ENCODE assay signal across 21 cellular contexts in genomic region chr15:27082526-27082925, GRCh38.
DNase-seq lines count a peak whose midpoint lies in the region; ATAC-seq, FAIRE-seq and TF ChIP-seq lines count a peak whose summit lies in the region.
"Had no signal": no experiment of that assay in that cellular context is flagged by ENCODE, and none has a peak within 500 bp of the region (broad histone marks: within the 10 kb centered on the region; RNA-seq: fewer than 3 reads in every experiment).

No MANE protein-coding gene starts in this region.

- intact Hi-C loops in Right ventricle myocardium superior (cut with DNase I) = no loop called here

- DNase-seq in GM23338 (ENCODE audit: low spot score) = no peak
- peak; percentile 45 for DNase-seq in astrocyte (ENCODE audit: low read depth)
- no peak for DNase-seq in mesothelial cell of epicardium (ENCODE audit: low spot score in 2 of 2, unreplicated experiment in 2 of 2)
- no peak for DNase-seq in HuH-7 (ENCODE audit: low spot score)
- DNase-seq in Right ventricle myocardium superior = no peak
- DNase-seq: BE2C; CD4-positive, alpha-beta memory T cell; DMS153; DND-41; EL had no signal

- H3K4me2 ChIP-seq in BLaER1 (peak overlapping the region; percentile 31), GM23338 (no peak overlapping the region), astrocyte (ENCODE audit: low read length) (no peak overlapping the region)
- H3K4me2 ChIP-seq: KMS-11 had no signal

- FAIRE-seq in astrocyte (lab: Jason Lieb, UNC) = no peak
- FAIRE-seq: G401.6, GM12891, GM18507, HTR-8/SVneo had no signal

- H3K27ac ChIP-seq in BLaER1 (no peak overlapping the region), GM23338 (ENCODE audit: low read depth) (no peak overlapping the region), astrocyte (ENCODE audit: low read depth, low read length) (no peak overlapping the region)
- H3K27ac ChIP-seq: KMS-11 had no signal

- H3K9me3 Mint-ChIP-seq in GM23338 = no peaks in the 10 kb centered on the region; the same call in 2 of the 3 replicates
- no peaks in the 10 kb centered on the region for H3K9me3 Mint-ChIP-seq in astrocyte (ENCODE audit: unreplicated experiment)
- H3K9me3 Mint-ChIP-seq in mesothelial cell of epicardium = peaks cover 4% of the 10 kb centered on the region

- H3K27me3 Mint-ChIP-seq in GM23338 (ENCODE audit: insufficient read depth, low read depth, poor library complexity) = peaks cover 5% of the 10 kb centered on the region
- H3K27me3 Mint-ChIP-seq in astrocyte (ENCODE audit: low read depth, unreplicated experiment) = no peaks in the 10 kb centered on the region
- H3K27me3 Mint-ChIP-seq in mesothelial cell of epicardium (ENCODE audit: low read depth) = no peaks in the 10 kb centered on the region
- H3K27me3 Mint-ChIP-seq: CD4-positive, alpha-beta memory T cell; IgD-negative memory B cell had no signal

- H3K4me1 ChIP-seq in BLaER1 = peaks cover 20% of the 10 kb centered on the region
- 0 out of 2 replicates have a peak, but pooled peaks cover 5% of the 10 kb centered on the region for H3K4me1 ChIP-seq in GM23338 (ENCODE audit: insufficient read depth)
- no peaks in the 10 kb centered on the region for H3K4me1 ChIP-seq in astrocyte (ENCODE audit: insufficient read depth, low read length)
- H3K4me1 ChIP-seq: HAP-1 had no signal

- H3K4me3 Mint-ChIP-seq in GM23338 (no peak overlapping the region), astrocyte (ENCODE audit: unreplicated experiment) (no peak overlapping the region), mesothelial cell of epicardium (no peak overlapping the region)
- H3K4me3 Mint-ChIP-seq: CD14-positive monocyte; CD4-positive, alpha-beta memory T cell; IgD-negative memory B cell had no signal

- H2AFZ ChIP-seq in GM23338 = 0 out of 2 replicates have a peak overlapping the region, but pooled peaks have one; percentile 23
- no peak overlapping the region for H2AFZ ChIP-seq in astrocyte (ENCODE audit: low read depth, low read length)

- no peaks in the 10 kb centered on the region for H3K27me3 ChIP-seq in BLaER1
- no peaks in the 10 kb centered on the region for H3K27me3 ChIP-seq in GM23338 (ENCODE audit: insufficient read depth)
- no peaks in the 10 kb centered on the region for H3K27me3 ChIP-seq in astrocyte (ENCODE audit: insufficient read depth, low read length)
- H3K27me3 ChIP-seq: BE2C had no signal

- H3K4me1 Mint-ChIP-seq in GM23338 = peaks cover 17% of the 10 kb centered on the region
- peaks cover 7% of the 10 kb centered on the region for H3K4me1 Mint-ChIP-seq in astrocyte (ENCODE audit: low read depth, unreplicated experiment)
- peaks cover 27% of the 10 kb centered on the region for H3K4me1 Mint-ChIP-seq in mesothelial cell of epicardium
- H3K4me1 Mint-ChIP-seq: CD14-positive monocyte; CD4-positive, alpha-beta memory T cell; IgD-negative memory B cell had no signal

- H3K9me2 ChIP-seq in GM23338 (ENCODE audit: insufficient read depth) = no peaks in the 10 kb centered on the region

- no peak for TF ChIP-seq CTCF in GM23338 (conservative IDR thresholded peaks at IDR 0.05; ENCODE audit: low read depth in 2 of 2)
- no peak for TF ChIP-seq CTCF in astrocyte (IDR thresholded peaks at IDR 0.05; ENCODE audit: insufficient read depth, low read depth, low read length)
- TF ChIP-seq CTCF in mesothelial cell of epicardium (IDR thresholded peaks at IDR 0.05; ENCODE audit: unreplicated experiment) = no peak

- H4K20me1 ChIP-seq in BLaER1 (no peaks in the 10 kb centered on the region), GM23338 (replicated peaks; ENCODE audit: insufficient read depth) (no peaks in the 10 kb centered on the region), astrocyte (ENCODE audit: insufficient read depth, low read length) (no peaks in the 10 kb centered on the region)

- H3K27ac Mint-ChIP-seq in GM23338 (no peak overlapping the region), astrocyte (ENCODE audit: unreplicated experiment) (no peak overlapping the region), mesothelial cell of epicardium (peak overlapping the region; percentile 23)
- H3K27ac Mint-ChIP-seq: CD4-positive, alpha-beta memory T cell; IgD-negative memory B cell had no signal

- no peaks in the 10 kb centered on the region for H3K36me3 Mint-ChIP-seq in GM23338 (ENCODE audit: low read depth)
- H3K36me3 Mint-ChIP-seq in astrocyte (ENCODE audit: low read depth, unreplicated experiment) = no peaks in the 10 kb centered on the region
- no peaks in the 10 kb centered on the region for H3K36me3 Mint-ChIP-seq in mesothelial cell of epicardium
- H3K36me3 Mint-ChIP-seq: CD14-positive monocyte; CD4-positive, alpha-beta memory T cell; IgD-negative memory B cell had no signal

- H3K79me2 ChIP-seq in GM23338 (replicated peaks; ENCODE audit: insufficient read depth) (no peaks in the 10 kb centered on the region), astrocyte (ENCODE audit: insufficient read depth, low read length) (no peaks in the 10 kb centered on the region)

- H3K9me3 ChIP-seq in BLaER1 = no peaks in the 10 kb centered on the region
- H3K9me3 ChIP-seq in astrocyte (ENCODE audit: insufficient read depth, low read depth, low read length) = no peaks in the 10 kb centered on the region
- H3K9me3 ChIP-seq: BE2C, HAP-1 had no signal

- H3F3A ChIP-seq in GM23338 (replicated peaks; ENCODE audit: low read depth) = no peaks in the 10 kb centered on the region

- H3K9ac ChIP-seq in BLaER1 (no peak overlapping the region), astrocyte (ENCODE audit: low read length) (no peak overlapping the region)
- H3K9ac ChIP-seq: KMS-11 had no signal

- H3K4me3 ChIP-seq in BLaER1 (no peak overlapping the region), GM23338 (no peak overlapping the region), astrocyte (ENCODE audit: insufficient read depth, low read depth, low read length) (no peak overlapping the region)
- H3K4me3 ChIP-seq: HAP-1 had no signal

- no peaks in the 10 kb centered on the region for H3K36me3 ChIP-seq in BLaER1
- H3K36me3 ChIP-seq in GM23338 (ENCODE audit: insufficient read depth) = no peaks in the 10 kb centered on the region
- no peaks in the 10 kb centered on the region for H3K36me3 ChIP-seq in astrocyte (ENCODE audit: insufficient read depth, low read length)
- H3K36me3 ChIP-seq: BE2C, HAP-1 had no signal

- ATAC-seq in GM23338 (no peak; the same call in 2 of the 3 replicates), GM19452 (IDR thresholded peaks at IDR 0.05; ENCODE audit: unreplicated experiment) (no peak), Right ventricle myocardium superior (ENCODE audit: poor library complexity) (no peak), HG03342 (IDR thresholded peaks at IDR 0.05; ENCODE audit: unreplicated experiment) (no peak)

TF ChIP-seq in GM23338, 12 proteins besides CTCF, POLR2A, EP300 and RAD21 (continues in another document):
- no peak for TF ChIP-seq ETS1 (IDR thresholded peaks at IDR 0.05)
